In genomic region chr2:222671259-222672067, GRCh38 we compare ENCODE assay signal across 1 cellular context.
TF ChIP-seq lines count a peak whose summit lies in the region.

A gene with protein sequence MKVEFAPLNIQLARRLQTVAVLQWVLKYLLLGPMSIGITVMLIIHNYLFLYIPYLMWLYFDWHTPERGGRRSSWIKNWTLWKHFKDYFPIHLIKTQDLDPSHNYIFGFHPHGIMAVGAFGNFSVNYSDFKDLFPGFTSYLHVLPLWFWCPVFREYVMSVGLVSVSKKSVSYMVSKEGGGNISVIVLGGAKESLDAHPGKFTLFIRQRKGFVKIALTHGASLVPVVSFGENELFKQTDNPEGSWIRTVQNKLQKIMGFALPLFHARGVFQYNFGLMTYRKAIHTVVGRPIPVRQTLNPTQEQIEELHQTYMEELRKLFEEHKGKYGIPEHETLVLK (plus strand): TSS chr2:222671658. CDS start chr2:222671786, 128 bp downstream.

TF ChIP-seq in HepG2, 621 proteins besides CTCF, POLR2A, EP300 and RAD21 (continued from another document and continues in another):
- TF ChIP-seq, protein P1, sequence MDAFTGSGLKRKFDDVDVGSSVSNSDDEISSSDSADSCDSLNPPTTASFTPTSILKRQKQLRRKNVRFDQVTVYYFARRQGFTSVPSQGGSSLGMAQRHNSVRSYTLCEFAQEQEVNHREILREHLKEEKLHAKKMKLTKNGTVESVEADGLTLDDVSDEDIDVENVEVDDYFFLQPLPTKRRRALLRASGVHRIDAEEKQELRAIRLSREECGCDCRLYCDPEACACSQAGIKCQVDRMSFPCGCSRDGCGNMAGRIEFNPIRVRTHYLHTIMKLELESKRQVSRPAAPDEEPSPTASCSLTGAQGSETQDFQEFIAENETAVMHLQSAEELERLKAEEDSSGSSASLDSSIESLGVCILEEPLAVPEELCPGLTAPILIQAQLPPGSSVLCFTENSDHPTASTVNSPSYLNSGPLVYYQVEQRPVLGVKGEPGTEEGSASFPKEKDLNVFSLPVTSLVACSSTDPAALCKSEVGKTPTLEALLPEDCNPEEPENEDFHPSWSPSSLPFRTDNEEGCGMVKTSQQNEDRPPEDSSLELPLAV (CRISPR knock-in tag; conservative IDR thresholded peaks at IDR 0.05; ENCODE audit: low read depth): no peak
- TF ChIP-seq ZFP36L1 (CRISPR knock-in tag; IDR thresholded peaks at IDR 0.05) (no peak; the same call in 1 of the 2 replicates), ZNF136 (CRISPR knock-in tag; IDR thresholded peaks at IDR 0.05; ENCODE audit: low read depth) (no peak), ZNF558 (CRISPR knock-in tag; IDR thresholded peaks at IDR 0.05; ENCODE audit: borderline replicate concordance) (no peak; the same call in 1 of the 2 replicates), ZKSCAN1 (IDR thresholded peaks at IDR 0.05; ENCODE audit: low read length) (0 out of 2 replicates have a peak, but pooled peaks have one; percentile 11), KDM4B (CRISPR knock-in tag; IDR thresholded peaks at IDR 0.05) (no peak), ZSCAN30 (CRISPR knock-in tag; IDR thresholded peaks at IDR 0.05) (peak; percentile 84; the same call in 1 of the 2 replicates), ZSCAN29 (CRISPR knock-in tag; conservative IDR thresholded peaks at IDR 0.05) (no peak; the same call in none of the 2 replicates), ZNF121 (CRISPR knock-in tag; IDR thresholded peaks at IDR 0.05) (peak; percentile 75), ZSCAN20 (CRISPR knock-in tag; IDR thresholded peaks at IDR 0.05; ENCODE audit: borderline replicate concordance) (peak; percentile 90; the same call in 1 of the 2 replicates), ZMAT3 (CRISPR knock-in tag; conservative IDR thresholded peaks at IDR 0.05) (peak; percentile 94), ZNF383 (CRISPR knock-in tag; IDR thresholded peaks at IDR 0.05; ENCODE audit: borderline replicate concordance) (no peak), MXI1 (IDR thresholded peaks at IDR 0.05; ENCODE audit: borderline replicate concordance, low read depth, low read length) (peak; percentile 68; the same call in 2 of the 3 replicates), CREB1 (IDR thresholded peaks at IDR 0.05) (no peak), CREB1 (CRISPR knock-in tag; IDR thresholded peaks at IDR 0.05) (no peak), KIAA2018 (CRISPR knock-in tag; IDR thresholded peaks at IDR 0.05; ENCODE audit: borderline replicate concordance) (peak; percentile 94; the same call in 1 of the 2 replicates), ZNF605 (CRISPR knock-in tag; IDR thresholded peaks at IDR 0.05) (peak; percentile 92), MAF1 (CRISPR knock-in tag; IDR thresholded peaks at IDR 0.05; ENCODE audit: borderline replicate concordance) (peak; percentile 60; the same call in 1 of the 2 replicates), RNF219 (CRISPR knock-in tag; IDR thresholded peaks at IDR 0.05) (no peak), ZNF576 (CRISPR knock-in tag; IDR thresholded peaks at IDR 0.05) (no peak), HES4 (CRISPR knock-in tag; IDR thresholded peaks at IDR 0.05; ENCODE audit: borderline replicate concordance) (peak; percentile 90; the same call in 1 of the 2 replicates), NFATC3 (CRISPR knock-in tag; IDR thresholded peaks at IDR 0.05) (no peak), ZNF841 (CRISPR knock-in tag; IDR thresholded peaks at IDR 0.05; ENCODE audit: borderline replicate concordance) (no peak; the same call in 1 of the 2 replicates), ZBTB20 (CRISPR knock-in tag; IDR thresholded peaks at IDR 0.05; ENCODE audit: borderline replicate concordance, low read depth) (peak; percentile 68), ZNF10 (CRISPR knock-in tag; IDR thresholded peaks at IDR 0.05; ENCODE audit: borderline replicate concordance, low read depth) (peak; percentile 51; the same call in 1 of the 2 replicates), BHLHE40 (IDR thresholded peaks at IDR 0.05; ENCODE audit: low read length) (no peak), ZSCAN31 (CRISPR knock-in tag; IDR thresholded peaks at IDR 0.05; ENCODE audit: low read depth) (peak; percentile 91; the same call in 1 of the 2 replicates), CREM (IDR thresholded peaks at IDR 0.05) (no peak), CREM (CRISPR knock-in tag; IDR thresholded peaks at IDR 0.05) (no peak), SP1 (IDR thresholded peaks at IDR 0.05) (no peak), SP1 (CRISPR knock-in tag; IDR thresholded peaks at IDR 0.05) (peak; percentile 45; the same call in 1 of the 2 replicates), ZNF33A (CRISPR knock-in tag; IDR thresholded peaks at IDR 0.05; ENCODE audit: borderline replicate concordance) (no peak)
- TF ChIP-seq, protein P2, sequence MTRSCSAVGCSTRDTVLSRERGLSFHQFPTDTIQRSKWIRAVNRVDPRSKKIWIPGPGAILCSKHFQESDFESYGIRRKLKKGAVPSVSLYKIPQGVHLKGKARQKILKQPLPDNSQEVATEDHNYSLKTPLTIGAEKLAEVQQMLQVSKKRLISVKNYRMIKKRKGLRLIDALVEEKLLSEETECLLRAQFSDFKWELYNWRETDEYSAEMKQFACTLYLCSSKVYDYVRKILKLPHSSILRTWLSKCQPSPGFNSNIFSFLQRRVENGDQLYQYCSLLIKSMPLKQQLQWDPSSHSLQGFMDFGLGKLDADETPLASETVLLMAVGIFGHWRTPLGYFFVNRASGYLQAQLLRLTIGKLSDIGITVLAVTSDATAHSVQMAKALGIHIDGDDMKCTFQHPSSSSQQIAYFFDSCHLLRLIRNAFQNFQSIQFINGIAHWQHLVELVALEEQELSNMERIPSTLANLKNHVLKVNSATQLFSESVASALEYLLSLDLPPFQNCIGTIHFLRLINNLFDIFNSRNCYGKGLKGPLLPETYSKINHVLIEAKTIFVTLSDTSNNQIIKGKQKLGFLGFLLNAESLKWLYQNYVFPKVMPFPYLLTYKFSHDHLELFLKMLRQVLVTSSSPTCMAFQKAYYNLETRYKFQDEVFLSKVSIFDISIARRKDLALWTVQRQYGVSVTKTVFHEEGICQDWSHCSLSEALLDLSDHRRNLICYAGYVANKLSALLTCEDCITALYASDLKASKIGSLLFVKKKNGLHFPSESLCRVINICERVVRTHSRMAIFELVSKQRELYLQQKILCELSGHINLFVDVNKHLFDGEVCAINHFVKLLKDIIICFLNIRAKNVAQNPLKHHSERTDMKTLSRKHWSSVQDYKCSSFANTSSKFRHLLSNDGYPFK (CRISPR knock-in tag; IDR thresholded peaks at IDR 0.05; ENCODE audit: borderline replicate concordance): peak; percentile 71
- TF ChIP-seq, protein P3, sequence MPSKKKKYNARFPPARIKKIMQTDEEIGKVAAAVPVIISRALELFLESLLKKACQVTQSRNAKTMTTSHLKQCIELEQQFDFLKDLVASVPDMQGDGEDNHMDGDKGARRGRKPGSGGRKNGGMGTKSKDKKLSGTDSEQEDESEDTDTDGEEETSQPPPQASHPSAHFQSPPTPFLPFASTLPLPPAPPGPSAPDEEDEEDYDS (CRISPR knock-in tag; IDR thresholded peaks at IDR 0.05): peak; percentile 85
- TF ChIP-seq, protein P4, sequence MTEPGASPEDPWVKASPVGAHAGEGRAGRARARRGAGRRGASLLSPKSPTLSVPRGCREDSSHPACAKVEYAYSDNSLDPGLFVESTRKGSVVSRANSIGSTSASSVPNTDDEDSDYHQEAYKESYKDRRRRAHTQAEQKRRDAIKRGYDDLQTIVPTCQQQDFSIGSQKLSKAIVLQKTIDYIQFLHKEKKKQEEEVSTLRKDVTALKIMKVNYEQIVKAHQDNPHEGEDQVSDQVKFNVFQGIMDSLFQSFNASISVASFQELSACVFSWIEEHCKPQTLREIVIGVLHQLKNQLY (CRISPR knock-in tag; IDR thresholded peaks at IDR 0.05): no peak
- TF ChIP-seq, protein P5, sequence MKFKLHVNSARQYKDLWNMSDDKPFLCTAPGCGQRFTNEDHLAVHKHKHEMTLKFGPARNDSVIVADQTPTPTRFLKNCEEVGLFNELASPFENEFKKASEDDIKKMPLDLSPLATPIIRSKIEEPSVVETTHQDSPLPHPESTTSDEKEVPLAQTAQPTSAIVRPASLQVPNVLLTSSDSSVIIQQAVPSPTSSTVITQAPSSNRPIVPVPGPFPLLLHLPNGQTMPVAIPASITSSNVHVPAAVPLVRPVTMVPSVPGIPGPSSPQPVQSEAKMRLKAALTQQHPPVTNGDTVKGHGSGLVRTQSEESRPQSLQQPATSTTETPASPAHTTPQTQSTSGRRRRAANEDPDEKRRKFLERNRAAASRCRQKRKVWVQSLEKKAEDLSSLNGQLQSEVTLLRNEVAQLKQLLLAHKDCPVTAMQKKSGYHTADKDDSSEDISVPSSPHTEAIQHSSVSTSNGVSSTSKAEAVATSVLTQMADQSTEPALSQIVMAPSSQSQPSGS (CRISPR knock-in tag; IDR thresholded peaks at IDR 0.05): no peak; the same call in 1 of the 2 replicates
- TF ChIP-seq, protein P6, sequence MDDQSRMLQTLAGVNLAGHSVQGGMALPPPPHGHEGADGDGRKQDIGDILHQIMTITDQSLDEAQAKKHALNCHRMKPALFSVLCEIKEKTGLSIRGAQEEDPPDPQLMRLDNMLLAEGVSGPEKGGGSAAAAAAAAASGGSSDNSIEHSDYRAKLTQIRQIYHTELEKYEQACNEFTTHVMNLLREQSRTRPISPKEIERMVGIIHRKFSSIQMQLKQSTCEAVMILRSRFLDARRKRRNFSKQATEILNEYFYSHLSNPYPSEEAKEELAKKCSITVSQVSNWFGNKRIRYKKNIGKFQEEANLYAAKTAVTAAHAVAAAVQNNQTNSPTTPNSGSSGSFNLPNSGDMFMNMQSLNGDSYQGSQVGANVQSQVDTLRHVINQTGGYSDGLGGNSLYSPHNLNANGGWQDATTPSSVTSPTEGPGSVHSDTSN (CRISPR knock-in tag; IDR thresholded peaks at IDR 0.05; ENCODE audit: borderline replicate concordance): no peak
